28 cellular contexts compared by ENCODE assay signal in genomic region chr6:46039646-46040045, GRCh38. TPM values are rescaled to one million over a fixed set of nuclear protein-coding genes. Genes with fewer than 3 reads are reported as not detected.
"Had no signal": no experiment of that assay in that cellular context is flagged by ENCODE, and none has a peak within 500 bp of the region (broad histone marks: within the 10 kb centered on the region; RNA-seq: fewer than 3 reads in every experiment).

No MANE protein-coding gene starts in this region.

- FAIRE-seq: bronchial epithelial cell, TTC549 had no signal

- H3K27me3 ChIP-seq: ascending aorta, cardiac muscle cell had no signal

- H3K4me3 ChIP-seq: ascending aorta, cardiac muscle cell had no signal

- H3K36me3 ChIP-seq: ascending aorta, cardiac muscle cell had no signal

- H3K27ac ChIP-seq: ascending aorta, cardiac muscle cell, VCaP had no signal

- DNase-seq: activated B cell treated with CpG ODN at 0.5 μM for 24 hours; activated CD4-positive, alpha-beta memory T cell treated with anti-CD3 and anti-CD28 coated beads for 36 hours; activated CD4-positive, alpha-beta T cell treated with anti-CD3 and anti-CD28 coated beads for 4 hours; activated CD4-positive, alpha-beta T cell treated with anti-CD3 and anti-CD28 coated beads, Interleukin-2, amount 50 U/mL, for 1 hour; activated CD4-positive, alpha-beta T cell treated with anti-CD3 and anti-CD28 coated beads, Interleukin-2, amount 50 U/mL, for 4 hours; activated CD4-positive, CD25-positive, alpha-beta regulatory T cell treated with anti-CD3 and anti-CD28 coated beads, Interleukin-2, amount 50 U/mL, for 72 hours; activated CD8-positive, alpha-beta memory T cell treated with anti-CD3 and anti-CD28 coated beads, Interleukin-2, amount 50 U/mL, for 48 hours; activated CD8-positive, alpha-beta T cell treated with anti-CD3 and anti-CD28 coated beads for 36 hours; activated effector memory CD4-positive, alpha-beta T cell treated with Interleukin-2 at 50 U/mL for 16 hours; activated gamma-delta T cell; activated naive CD4-positive, alpha-beta T cell treated with anti-CD3 and anti-CD28 coated beads, Interleukin-2, amount 10 ng/mL, durations not matched to agents 7 days and 5 days; activated naive CD4-positive, alpha-beta T cell treated with Interleukin-2 at 50 U/mL for 16 hours; activated naive CD8-positive, alpha-beta T cell treated with anti-CD3 and anti-CD28 coated beads, Interleukin-2, amount 10 ng/mL, durations not matched to agents 7 days and 5 days; activated naive CD8-positive, alpha-beta T cell treated with anti-CD3 and anti-CD28 coated beads, Interleukin-2, amount 50 U/mL, for 24 hours; activated T-cell treated with anti-CD3 and anti-CD28 coated beads, Interleukin-2, amount 50 U/mL, for 24 hours; activated T-cell treated with anti-CD3 and anti-CD28 coated beads, Interleukin-2, amount 50 U/mL, for 48 hours; amygdala; anterior cingulate cortex; caudate nucleus; cerebellar nuclear complex; T-helper 1 cell; T-helper 2 cell; T-helper 9 cell had no signal

- H3K9me3 ChIP-seq: ascending aorta had no signal

- ATAC-seq: activated CD8-positive, alpha-beta T cell treated with anti-CD3 and anti-CD28 coated beads for 36 hours; activated naive CD8-positive, alpha-beta T cell treated with anti-CD3 and anti-CD28 coated beads, Interleukin-2, amount 50 U/mL, for 24 hours had no signal

RNA-seq across cellular contexts. Expression of gene CLIC5, which starts 24.0 kb away (rescaled TPM):
- total RNA-seq: bronchial epithelial cell had no signal
